ENCODE assay signal across 1 cellular context in the genomic region with DNA sequence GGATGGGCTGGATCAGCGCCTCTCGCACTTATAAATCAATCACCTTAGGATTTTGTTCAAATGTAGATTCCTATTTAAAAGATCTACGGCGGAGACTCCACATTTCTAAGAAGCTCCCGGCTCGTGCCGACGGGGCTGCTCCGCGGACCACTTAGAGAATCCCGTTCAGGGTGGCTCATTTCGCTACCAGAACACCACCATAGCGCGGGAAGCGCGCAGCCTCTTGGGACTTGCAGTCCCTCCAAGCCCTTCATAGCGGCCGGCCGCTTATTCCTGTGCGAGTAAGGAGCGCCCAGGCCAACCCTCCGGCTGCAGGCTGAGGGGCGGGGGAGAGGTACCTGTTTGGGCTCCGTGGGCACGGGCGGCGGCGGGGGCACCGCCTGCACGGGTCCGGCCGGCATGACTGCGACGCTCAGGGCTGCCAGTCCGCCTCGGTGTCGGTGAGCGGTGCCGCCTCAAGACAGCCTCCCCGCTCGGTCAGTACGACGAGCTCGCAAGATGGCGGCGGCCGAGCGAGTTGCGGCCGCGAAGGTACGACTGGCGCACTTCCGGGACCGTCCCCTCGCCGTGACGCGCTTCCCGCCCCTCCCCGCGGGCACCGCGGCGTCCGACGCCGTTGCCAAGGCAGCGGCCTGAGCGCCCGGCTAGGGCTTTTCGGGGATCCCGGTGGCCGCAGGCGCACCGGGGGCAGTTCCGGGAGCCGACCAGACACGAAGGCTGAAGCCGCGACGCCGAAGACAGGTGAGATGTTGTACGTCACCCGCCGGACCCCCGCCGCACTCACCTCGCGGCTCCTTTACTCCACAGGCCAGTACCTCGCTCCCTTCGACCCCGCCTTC.
A peak's percentile ranks its signal among the peaks of the same experiment; 100 is the strongest.
TF ChIP-seq lines count a peak whose summit lies in the region.

TSS of gene CCDC157 (plus strand) at position 616 of the 839 bp plus-strand sequence. CDS start 8,994 bp downstream, outside the sequence.
A gene with protein sequence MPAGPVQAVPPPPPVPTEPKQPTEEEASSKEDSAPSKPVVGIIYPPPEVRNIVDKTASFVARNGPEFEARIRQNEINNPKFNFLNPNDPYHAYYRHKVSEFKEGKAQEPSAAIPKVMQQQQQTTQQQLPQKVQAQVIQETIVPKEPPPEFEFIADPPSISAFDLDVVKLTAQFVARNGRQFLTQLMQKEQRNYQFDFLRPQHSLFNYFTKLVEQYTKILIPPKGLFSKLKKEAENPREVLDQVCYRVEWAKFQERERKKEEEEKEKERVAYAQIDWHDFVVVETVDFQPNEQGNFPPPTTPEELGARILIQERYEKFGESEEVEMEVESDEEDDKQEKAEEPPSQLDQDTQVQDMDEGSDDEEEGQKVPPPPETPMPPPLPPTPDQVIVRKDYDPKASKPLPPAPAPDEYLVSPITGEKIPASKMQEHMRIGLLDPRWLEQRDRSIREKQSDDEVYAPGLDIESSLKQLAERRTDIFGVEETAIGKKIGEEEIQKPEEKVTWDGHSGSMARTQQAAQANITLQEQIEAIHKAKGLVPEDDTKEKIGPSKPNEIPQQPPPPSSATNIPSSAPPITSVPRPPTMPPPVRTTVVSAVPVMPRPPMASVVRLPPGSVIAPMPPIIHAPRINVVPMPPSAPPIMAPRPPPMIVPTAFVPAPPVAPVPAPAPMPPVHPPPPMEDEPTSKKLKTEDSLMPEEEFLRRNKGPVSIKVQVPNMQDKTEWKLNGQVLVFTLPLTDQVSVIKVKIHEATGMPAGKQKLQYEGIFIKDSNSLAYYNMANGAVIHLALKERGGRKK (minus strand): TSS at position 503 of the 839 bp plus-strand sequence. CDS start 102 bp downstream, at position 401.

TF ChIP-seq in HepG2, 621 proteins besides CTCF, POLR2A, EP300 and RAD21 (continued from another document and continues in another):
- TF ChIP-seq GLMP (CRISPR knock-in tag; IDR thresholded peaks at IDR 0.05; ENCODE audit: borderline replicate concordance) (no peak), ZNF552 (CRISPR knock-in tag; IDR thresholded peaks at IDR 0.05; ENCODE audit: borderline replicate concordance) (no peak), ZNF451 (CRISPR knock-in tag; IDR thresholded peaks at IDR 0.05) (peak; percentile 64; the same call in 1 of the 2 replicates), CREM (IDR thresholded peaks at IDR 0.05) (peak; percentile 67), CREM (CRISPR knock-in tag; IDR thresholded peaks at IDR 0.05) (peak; percentile 74), NR2C2 (CRISPR knock-in tag; IDR thresholded peaks at IDR 0.05; ENCODE audit: borderline replicate concordance) (peak; percentile 61; the same call in 1 of the 2 replicates), ZNF644 (CRISPR knock-in tag; IDR thresholded peaks at IDR 0.05; ENCODE audit: low read depth) (no peak), TFDP1 (CRISPR knock-in tag; IDR thresholded peaks at IDR 0.05; ENCODE audit: borderline replicate concordance) (peak; percentile 72; the same call in 1 of the 2 replicates), RFXANK (CRISPR knock-in tag; IDR thresholded peaks at IDR 0.05) (no peak), ZNF335 (CRISPR knock-in tag; IDR thresholded peaks at IDR 0.05) (no peak), ZNF354B (CRISPR knock-in tag; IDR thresholded peaks at IDR 0.05) (no peak), ZNF143 (CRISPR knock-in tag; IDR thresholded peaks at IDR 0.05) (peak; percentile 89), ZNF256 (CRISPR knock-in tag; conservative IDR thresholded peaks at IDR 0.05) (peak; percentile 62; the same call in 1 of the 2 replicates), ZNF724P (CRISPR knock-in tag; IDR thresholded peaks at IDR 0.05; ENCODE audit: borderline replicate concordance) (0 out of 2 replicates have a peak, but pooled peaks have one; percentile 87), HDAC6 (IDR thresholded peaks at IDR 0.05; ENCODE audit: low read depth, low read length) (no peak), AGO1 (IDR thresholded peaks at IDR 0.05; ENCODE audit: low read depth, low read length, poor library complexity, severe bottlenecking) (no peak), GLI4 (CRISPR knock-in tag; IDR thresholded peaks at IDR 0.05; ENCODE audit: borderline replicate concordance) (no peak), HNRNPUL1 (IDR thresholded peaks at IDR 0.05; ENCODE audit: low read depth, low read length) (no peak), ZNF512B (CRISPR knock-in tag; IDR thresholded peaks at IDR 0.05; ENCODE audit: borderline replicate concordance) (no peak), ZNF605 (CRISPR knock-in tag; IDR thresholded peaks at IDR 0.05) (no peak), ZBTB7B (CRISPR knock-in tag; IDR thresholded peaks at IDR 0.05) (no peak), HNRNPLL (IDR thresholded peaks at IDR 0.05; ENCODE audit: low read depth, low read length, poor library complexity, severe bottlenecking) (peak; percentile 83), ZNF567 (CRISPR knock-in tag; IDR thresholded peaks at IDR 0.05; ENCODE audit: borderline replicate concordance) (0 out of 2 replicates have a peak, but pooled peaks have one; percentile 29)
- TF ChIP-seq, protein P1, sequence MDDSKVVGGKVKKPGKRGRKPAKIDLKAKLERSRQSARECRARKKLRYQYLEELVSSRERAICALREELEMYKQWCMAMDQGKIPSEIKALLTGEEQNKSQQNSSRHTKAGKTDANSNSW (CRISPR knock-in tag; IDR thresholded peaks at IDR 0.05; ENCODE audit: borderline replicate concordance), result peak; percentile 98; the same call in 1 of the 2 replicates
- TF ChIP-seq, protein P2, sequence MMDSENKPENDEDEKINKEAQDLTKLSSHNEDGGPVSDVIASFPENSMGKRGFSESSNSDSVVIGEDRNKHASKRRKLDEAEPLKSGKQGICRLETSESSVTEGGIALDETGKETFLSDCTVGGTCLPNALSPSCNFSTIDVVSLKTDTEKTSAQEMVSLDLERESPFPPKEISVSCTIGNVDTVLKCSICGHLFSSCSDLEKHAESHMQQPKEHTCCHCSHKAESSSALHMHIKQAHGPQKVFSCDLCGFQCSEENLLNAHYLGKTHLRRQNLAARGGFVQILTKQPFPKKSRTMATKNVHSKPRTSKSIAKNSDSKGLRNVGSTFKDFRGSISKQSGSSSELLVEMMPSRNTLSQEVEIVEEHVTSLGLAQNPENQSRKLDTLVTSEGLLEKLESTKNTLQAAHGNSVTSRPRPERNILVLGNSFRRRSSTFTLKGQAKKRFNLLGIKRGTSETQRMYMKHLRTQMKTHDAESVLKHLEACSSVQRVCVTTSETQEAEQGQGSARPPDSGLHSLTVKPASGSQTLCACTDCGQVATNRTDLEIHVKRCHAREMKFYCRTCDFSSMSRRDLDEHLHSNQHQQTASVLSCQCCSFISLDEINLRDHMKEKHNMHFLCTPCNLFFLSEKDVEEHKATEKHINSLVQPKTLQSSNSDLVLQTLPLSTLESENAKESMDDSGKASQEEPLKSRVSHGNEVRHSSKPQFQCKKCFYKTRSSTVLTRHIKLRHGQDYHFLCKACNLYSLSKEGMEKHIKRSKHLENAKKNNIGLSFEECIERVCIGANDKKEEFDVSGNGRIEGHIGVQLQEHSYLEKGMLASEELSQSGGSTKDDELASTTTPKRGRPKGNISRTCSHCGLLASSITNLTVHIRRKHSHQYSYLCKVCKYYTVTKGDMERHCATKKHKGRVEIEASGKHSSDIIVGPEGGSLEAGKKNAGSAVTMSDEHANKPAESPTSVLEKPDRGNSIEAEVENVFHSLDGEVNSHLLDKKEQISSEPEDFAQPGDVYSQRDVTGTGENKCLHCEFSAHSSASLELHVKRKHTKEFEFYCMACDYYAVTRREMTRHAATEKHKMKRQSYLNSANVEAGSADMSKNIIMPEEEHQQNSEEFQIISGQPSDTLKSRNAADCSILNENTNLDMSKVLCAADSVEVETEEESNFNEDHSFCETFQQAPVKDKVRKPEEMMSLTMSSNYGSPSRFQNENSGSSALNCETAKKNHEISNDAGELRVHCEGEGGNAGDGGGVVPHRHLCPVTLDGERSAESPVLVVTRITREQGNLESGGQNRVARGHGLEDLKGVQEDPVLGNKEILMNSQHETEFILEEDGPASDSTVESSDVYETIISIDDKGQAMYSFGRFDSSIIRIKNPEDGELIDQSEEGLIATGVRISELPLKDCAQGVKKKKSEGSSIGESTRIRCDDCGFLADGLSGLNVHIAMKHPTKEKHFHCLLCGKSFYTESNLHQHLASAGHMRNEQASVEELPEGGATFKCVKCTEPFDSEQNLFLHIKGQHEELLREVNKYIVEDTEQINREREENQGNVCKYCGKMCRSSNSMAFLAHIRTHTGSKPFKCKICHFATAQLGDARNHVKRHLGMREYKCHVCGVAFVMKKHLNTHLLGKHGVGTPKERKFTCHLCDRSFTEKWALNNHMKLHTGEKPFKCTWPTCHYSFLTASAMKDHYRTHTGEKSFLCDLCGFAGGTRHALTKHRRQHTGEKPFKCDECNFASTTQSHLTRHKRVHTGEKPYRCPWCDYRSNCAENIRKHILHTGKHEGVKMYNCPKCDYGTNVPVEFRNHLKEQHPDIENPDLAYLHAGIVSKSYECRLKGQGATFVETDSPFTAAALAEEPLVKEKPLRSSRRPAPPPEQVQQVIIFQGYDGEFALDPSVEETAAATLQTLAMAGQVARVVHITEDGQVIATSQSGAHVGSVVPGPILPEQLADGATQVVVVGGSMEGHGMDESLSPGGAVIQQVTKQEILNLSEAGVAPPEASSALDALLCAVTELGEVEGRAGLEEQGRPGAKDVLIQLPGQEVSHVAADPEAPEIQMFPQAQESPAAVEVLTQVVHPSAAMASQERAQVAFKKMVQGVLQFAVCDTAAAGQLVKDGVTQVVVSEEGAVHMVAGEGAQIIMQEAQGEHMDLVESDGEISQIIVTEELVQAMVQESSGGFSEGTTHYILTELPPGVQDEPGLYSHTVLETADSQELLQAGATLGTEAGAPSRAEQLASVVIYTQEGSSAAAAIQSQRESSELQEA (CRISPR knock-in tag; IDR thresholded peaks at IDR 0.05; ENCODE audit: not compliant biosample characterization), result peak; percentile 23
- TF ChIP-seq, protein P3, sequence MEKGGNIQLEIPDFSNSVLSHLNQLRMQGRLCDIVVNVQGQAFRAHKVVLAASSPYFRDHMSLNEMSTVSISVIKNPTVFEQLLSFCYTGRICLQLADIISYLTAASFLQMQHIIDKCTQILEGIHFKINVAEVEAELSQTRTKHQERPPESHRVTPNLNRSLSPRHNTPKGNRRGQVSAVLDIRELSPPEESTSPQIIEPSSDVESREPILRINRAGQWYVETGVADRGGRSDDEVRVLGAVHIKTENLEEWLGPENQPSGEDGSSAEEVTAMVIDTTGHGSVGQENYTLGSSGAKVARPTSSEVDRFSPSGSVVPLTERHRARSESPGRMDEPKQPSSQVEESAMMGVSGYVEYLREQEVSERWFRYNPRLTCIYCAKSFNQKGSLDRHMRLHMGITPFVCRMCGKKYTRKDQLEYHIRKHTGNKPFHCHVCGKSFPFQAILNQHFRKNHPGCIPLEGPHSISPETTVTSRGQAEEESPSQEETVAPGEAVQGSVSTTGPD (CRISPR knock-in tag; IDR thresholded peaks at IDR 0.05), result no peak
- TF ChIP-seq, protein P4, sequence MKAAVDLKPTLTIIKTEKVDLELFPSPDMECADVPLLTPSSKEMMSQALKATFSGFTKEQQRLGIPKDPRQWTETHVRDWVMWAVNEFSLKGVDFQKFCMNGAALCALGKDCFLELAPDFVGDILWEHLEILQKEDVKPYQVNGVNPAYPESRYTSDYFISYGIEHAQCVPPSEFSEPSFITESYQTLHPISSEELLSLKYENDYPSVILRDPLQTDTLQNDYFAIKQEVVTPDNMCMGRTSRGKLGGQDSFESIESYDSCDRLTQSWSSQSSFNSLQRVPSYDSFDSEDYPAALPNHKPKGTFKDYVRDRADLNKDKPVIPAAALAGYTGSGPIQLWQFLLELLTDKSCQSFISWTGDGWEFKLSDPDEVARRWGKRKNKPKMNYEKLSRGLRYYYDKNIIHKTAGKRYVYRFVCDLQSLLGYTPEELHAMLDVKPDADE (CRISPR knock-in tag; IDR thresholded peaks at IDR 0.05), result no peak
- TF ChIP-seq, protein P5, sequence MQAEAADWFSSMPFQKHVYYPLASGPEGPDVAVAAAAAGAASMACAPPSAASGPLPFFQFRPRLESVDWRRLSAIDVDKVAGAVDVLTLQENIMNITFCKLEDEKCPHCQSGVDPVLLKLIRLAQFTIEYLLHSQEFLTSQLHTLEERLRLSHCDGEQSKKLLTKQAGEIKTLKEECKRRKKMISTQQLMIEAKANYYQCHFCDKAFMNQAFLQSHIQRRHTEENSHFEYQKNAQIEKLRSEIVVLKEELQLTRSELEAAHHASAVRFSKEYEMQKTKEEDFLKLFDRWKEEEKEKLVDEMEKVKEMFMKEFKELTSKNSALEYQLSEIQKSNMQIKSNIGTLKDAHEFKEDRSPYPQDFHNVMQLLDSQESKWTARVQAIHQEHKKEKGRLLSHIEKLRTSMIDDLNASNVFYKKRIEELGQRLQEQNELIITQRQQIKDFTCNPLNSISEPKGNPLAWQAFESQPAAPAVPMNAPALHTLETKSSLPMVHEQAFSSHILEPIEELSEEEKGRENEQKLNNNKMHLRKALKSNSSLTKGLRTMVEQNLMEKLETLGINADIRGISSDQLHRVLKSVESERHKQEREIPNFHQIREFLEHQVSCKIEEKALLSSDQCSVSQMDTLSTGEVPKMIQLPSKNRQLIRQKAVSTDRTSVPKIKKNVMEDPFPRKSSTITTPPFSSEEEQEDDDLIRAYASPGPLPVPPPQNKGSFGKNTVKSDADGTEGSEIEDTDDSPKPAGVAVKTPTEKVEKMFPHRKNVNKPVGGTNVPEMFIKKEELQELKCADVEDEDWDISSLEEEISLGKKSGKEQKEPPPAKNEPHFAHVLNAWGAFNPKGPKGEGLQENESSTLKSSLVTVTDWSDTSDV (CRISPR knock-in tag; IDR thresholded peaks at IDR 0.05), result peak; percentile 90
